ENCODE assay signal across 12 cellular contexts in genomic region chr1:19342077-19342775, GRCh38. TPM values are rescaled to one million over a fixed set of nuclear protein-coding genes. Genes with fewer than 3 reads are reported as not detected.
A peak's percentile ranks its signal among the peaks of the same experiment; 100 is the strongest.
DNase-seq lines count a peak whose midpoint lies in the region; ATAC-seq and TF ChIP-seq lines count a peak whose summit lies in the region.
"Had no signal": no experiment of that assay in that cellular context is flagged by ENCODE, and none has a peak within 500 bp of the region (broad histone marks: within the 10 kb centered on the region; RNA-seq: fewer than 3 reads in every experiment).

No MANE protein-coding gene starts in this region.

- CTCF ChIA-PET in MCF 10A (lab: Yijun Ruan, JAX): interaction anchor here (0.8 to 2.3 kb wide), 13 partner anchors 9 to 362 kb away, joined by 3 to 17 read pairs (median 4); no protein-coding TSS in a partner anchor

- BruUV-seq in MCF 10A (replicated peaks; lab: Mats Ljungman, UMichigan): no TSS peak

- no peak overlapping the region for H3K9ac ChIP-seq in endodermal cell (ENCODE audit: extremely low read depth, low read length, poor library complexity, severe bottlenecking)

- H3K27me3 ChIP-seq in breast epithelium: no peaks in the 10 kb centered on the region
- no peaks in the 10 kb centered on the region for H3K27me3 ChIP-seq in endodermal cell (ENCODE audit: control insufficient read depth, insufficient read depth, low read length, poor library complexity, severe bottlenecking)
- H3K27me3 ChIP-seq in right cardiac atrium (ENCODE audit: control insufficient read depth, insufficient read depth): no peaks in the 10 kb centered on the region
- no peaks in the 10 kb centered on the region for H3K27me3 ChIP-seq in uterus
- no peaks in the 10 kb centered on the region for H3K27me3 ChIP-seq in left lung
- H3K27me3 ChIP-seq: MG63, tibial artery had no signal

- H3K36me3 Mint-ChIP-seq in MCF 10A (ENCODE audit: insufficient read depth, unreplicated experiment): peaks cover 46% of the 10 kb centered on the region
- peaks cover 45% of the 10 kb centered on the region for H3K36me3 Mint-ChIP-seq in endodermal cell (ENCODE audit: low read depth)

- intact Hi-C loops in breast epithelium (cut with DNase I; ENCODE audit: low total_unique reads): loop anchor here (10.0 kb wide), 1 partner anchor 313 kb away; no protein-coding TSS in a partner anchor
- intact Hi-C loops in MCF 10A (cut with micrococcal nuclease): no loop called here
- intact Hi-C loops in right cardiac atrium (cut with DNase I): loop anchor here in 3 of 4 donors (5.0 to 10.0 kb wide), 2 partner anchors 310 to 313 kb away; no protein-coding TSS in a partner anchor
- intact Hi-C loops in uterus (cut with DNase I; ENCODE audit: low total_unique reads): loop anchor here (10.0 kb wide), 2 partner anchors 53 to 313 kb away; no protein-coding TSS in a partner anchor
- intact Hi-C loops in left lung (cut with DNase I): loop anchor here in 1 of 2 donors (10.0 kb wide), 1 partner anchor 313 kb away; no protein-coding TSS in a partner anchor
- intact Hi-C loops in left colon (cut with DNase I, micrococcal nuclease): loop anchor here in 1 of 2 donors (5.0 kb wide), 1 partner anchor 310 kb away; no protein-coding TSS in a partner anchor

- POLR2A ChIA-PET in MCF 10A (lab: Yijun Ruan, JAX): no interaction called here

- H3K4me3 Mint-ChIP-seq in MCF 10A (ENCODE audit: unreplicated experiment) (no peak overlapping the region), endodermal cell (no peak overlapping the region)
- H3K4me3 Mint-ChIP-seq: activated naive CD8-positive, alpha-beta T cell treated with anti-CD3 and anti-CD28 coated beads for 36 hours had no signal

- H3K27me3 Mint-ChIP-seq in MCF 10A (ENCODE audit: insufficient read depth, unreplicated experiment) (no peaks in the 10 kb centered on the region), endodermal cell (ENCODE audit: insufficient read depth) (no peaks in the 10 kb centered on the region)
- H3K27me3 Mint-ChIP-seq: activated naive CD8-positive, alpha-beta T cell treated with anti-CD3 and anti-CD28 coated beads for 36 hours had no signal

- 92 to 93% methylated on average over 9 to 28 of the region's 28 CpGs for WGBS in endodermal cell (ENCODE audit: insufficient coverage in 1 of 2, insufficient read length in 1 of 2), 2 experiments
- 77% methylated on average over 28 of the region's 28 CpGs for WGBS in right cardiac atrium

- ATAC-seq in right cardiac atrium: peak; percentile 28 to 39
- ATAC-seq in left lung: no peak
- ATAC-seq in left colon: no peak

- no peak for TF ChIP-seq POLR2A in breast epithelium (IDR thresholded peaks at IDR 0.05)
- TF ChIP-seq POLR2A in uterus (IDR thresholded peaks at IDR 0.05): no peak

- TF ChIP-seq CTCF in breast epithelium (IDR thresholded peaks at IDR 0.05): no peak
- no peak for TF ChIP-seq CTCF in MCF 10A (IDR thresholded peaks at IDR 0.05; ENCODE audit: unreplicated experiment)
- no peak for TF ChIP-seq CTCF in endodermal cell (conservative IDR thresholded peaks at IDR 0.05)
- no peak for TF ChIP-seq CTCF in uterus (IDR thresholded peaks at IDR 0.05)
- no peak for TF ChIP-seq CTCF in left lung (IDR thresholded peaks at IDR 0.05)

- H3K27ac ChIP-seq in breast epithelium (peak overlapping the region; percentile 33 to 58), endodermal cell (ENCODE audit: low read depth, low read length) (no peak overlapping the region), right cardiac atrium (ENCODE audit: low read length) (no peak overlapping the region), uterus (peak overlapping the region; percentile 53 to 54), left lung (no peak overlapping the region), caudate nucleus (ENCODE audit: low read depth, low read length) (no peak overlapping the region)

- H3K36me3 ChIP-seq in breast epithelium (no peaks in the 10 kb centered on the region), endodermal cell (ENCODE audit: control insufficient read depth, insufficient read depth, low read length) (peaks cover 62% of the 10 kb centered on the region), uterus (no peaks in the 10 kb centered on the region), left lung (peaks cover 0 to 87% of the 10 kb centered on the region in 2 donors)

- DNase-seq in breast epithelium (ENCODE audit: low spot score in 2 of 2) (no peak), MCF 10A (ENCODE audit: unreplicated experiment) (no peak), endodermal cell (no peak), right cardiac atrium (peak; percentile 46 to 78 (median 72)), uterus (peak in 1 of 2 donors; percentile 52), left lung (no peak), left colon (no peak), caudate nucleus (lab: John Stamatoyannopoulos, UW) (no peak)
- DNase-seq: NCI-H187 treated with DMSO at 0.1 percent for 48 hours had no signal

- H3K27ac Mint-ChIP-seq in MCF 10A (ENCODE audit: low read depth, unreplicated experiment) (no peak overlapping the region), endodermal cell (peak overlapping the region; percentile 86)

- H3K4me3 ChIP-seq in breast epithelium: no peak overlapping the region
- no peak overlapping the region for H3K4me3 ChIP-seq in endodermal cell (ENCODE audit: low read length)
- H3K4me3 ChIP-seq in right cardiac atrium (ENCODE audit: low read length): no peak overlapping the region
- H3K4me3 ChIP-seq in uterus: no peak overlapping the region
- H3K4me3 ChIP-seq in left lung: no peak overlapping the region
- H3K4me3 ChIP-seq: MG63, tibial artery had no signal

- H3K9me3 ChIP-seq in breast epithelium (no peaks in the 10 kb centered on the region), endodermal cell (ENCODE audit: control insufficient read depth, low read length) (no peaks in the 10 kb centered on the region), right cardiac atrium (ENCODE audit: control insufficient read depth, low read length) (no peaks in the 10 kb centered on the region), uterus (no peaks in the 10 kb centered on the region), left lung (no peaks in the 10 kb centered on the region)
- H3K9me3 ChIP-seq: MG63, tibial artery had no signal

- no peaks in the 10 kb centered on the region for H3K9me3 Mint-ChIP-seq in MCF 10A (ENCODE audit: unreplicated experiment)
- H3K9me3 Mint-ChIP-seq in endodermal cell: no peaks in the 10 kb centered on the region
- H3K9me3 Mint-ChIP-seq: activated naive CD8-positive, alpha-beta T cell treated with anti-CD3 and anti-CD28 coated beads for 36 hours had no signal

- H3K4me1 ChIP-seq in breast epithelium: peaks cover 4 to 6% of the 10 kb centered on the region in 2 donors
- H3K4me1 ChIP-seq in endodermal cell (ENCODE audit: control insufficient read depth, insufficient read depth, low read length): no peaks in the 10 kb centered on the region
- no peaks in the 10 kb centered on the region for H3K4me1 ChIP-seq in right cardiac atrium (ENCODE audit: control insufficient read depth, insufficient read depth, low read length)
- H3K4me1 ChIP-seq in uterus: peaks cover 0 to 5% of the 10 kb centered on the region in 2 donors
- peaks cover 0 to 9% of the 10 kb centered on the region in 2 donors for H3K4me1 ChIP-seq in left lung

- H3K4me1 Mint-ChIP-seq in MCF 10A (ENCODE audit: insufficient read depth, unreplicated experiment) (peaks cover 4% of the 10 kb centered on the region), endodermal cell (peaks cover 6% of the 10 kb centered on the region)

RNA-seq across cellular contexts. Expression of gene SLC66A1, which starts 30.1 kb away (rescaled TPM):
- total RNA-seq in breast epithelium (10 to 100 TPM in 2 of 3 donors, 1 to 10 TPM in 1; 6.2 to 13.9 (median 13.1) TPM), MCF 10A (2022) (16.2 and 20.2 TPM in 2 replicates), endodermal cell (10 to 100 TPM; 20.8 to 22.6 TPM), right cardiac atrium (1 to 10 TPM; 6.6 to 7.3 (median 7.2) TPM), uterus (10 to 100 TPM in 2 of 4 donors, 1 to 10 TPM in 1, under 1 TPM in 1; 0.88 to 18.1 (median 8.2) TPM), left lung (10 to 100 TPM; 16.4 to 21.1 TPM), left colon (10 to 100 TPM; 13.7 to 16.1 TPM)
- 20.0 TPM for polyA plus RNA-seq in endodermal cell (2013, experiment 1 of 2)
- 18.9 TPM for polyA plus RNA-seq in endodermal cell (2013, experiment 2 of 2)
- 9.2 TPM for polyA plus RNA-seq in right cardiac atrium

RNA-seq across cellular contexts. Expression of gene AKR7A2, which starts 30.3 kb away (rescaled TPM):
- total RNA-seq in breast epithelium (100 to 1,000 TPM in 1 of 3 donors, 10 to 100 TPM in 2; 65.9 to 116 (median 80.5) TPM), MCF 10A (2022) (26.7 and 28.7 TPM in 2 replicates), endodermal cell (10 to 100 TPM; 47.8 to 66.1 TPM), right cardiac atrium (10 to 100 TPM; 29.7 to 41.9 (median 40.0) TPM), uterus (100 to 1,000 TPM in 1 of 4 donors, 10 to 100 TPM in 2, 1 to 10 TPM in 1; 5.6 to 108 (median 33.6) TPM), left lung (10 to 100 TPM; 43.2 to 62.8 TPM), left colon (100 to 1,000 TPM in 1 of 2 donors, 10 to 100 TPM in 1; 98.7 to 104 TPM)
- polyA plus RNA-seq in endodermal cell (2013, experiment 1 of 2): 53.1 TPM
- polyA plus RNA-seq in endodermal cell (2013, experiment 2 of 2): 52.3 TPM
- polyA plus RNA-seq in right cardiac atrium: 25.9 TPM

RNA-seq across cellular contexts. Expression of gene AKR7A3, which starts 53.7 kb away (rescaled TPM):
- total RNA-seq in breast epithelium: 1 to 10 TPM; 1.4 to 7.9 (median 5.1) TPM
- 0.40 and 0.69 TPM in 2 replicates for total RNA-seq in MCF 10A (2022)
- total RNA-seq in endodermal cell: 1 to 10 TPM in 1 of 2 donors, under 1 TPM in 1; 0.92 to 2.0 TPM
- 0.85 TPM for polyA plus RNA-seq in endodermal cell (2013, experiment 1 of 2)
- polyA plus RNA-seq in endodermal cell (2013, experiment 2 of 2): 1.2 TPM
- under 1 TPM in 3 of 4 donors, not detected in 1; 0.17 to 0.26 (median 0.22) TPM for total RNA-seq in right cardiac atrium
- 0.20 TPM for polyA plus RNA-seq in right cardiac atrium
- total RNA-seq in uterus: 1 to 10 TPM in 2 of 4 donors, not detected in 2; 1.2 to 4.3 TPM
- total RNA-seq in left lung: under 1 TPM; 0.26 to 0.52 TPM
- 10 to 100 TPM; 92.5 to 94.3 TPM for total RNA-seq in left colon

Comparison
In these comparisons a context has a peak if more than half of its experiments do, and no peak if none do; other contexts are left out.
1. DNase-seq: peak in right cardiac atrium (3 of 3); none in breast epithelium (0 of 2), MCF 10A (single experiment), endodermal cell (single experiment), left lung (0 of 2), left colon (0 of 2) and caudate nucleus (0 of 61).
2. H3K27ac ChIP-seq: peak in breast epithelium (2 of 2) and uterus (2 of 2); none in endodermal cell (single experiment), right cardiac atrium (single experiment), left lung (0 of 2) and caudate nucleus (single experiment).
3. ATAC-seq: peak in right cardiac atrium (2 of 2); none in left lung (single experiment) and left colon (single experiment).
4. RNA of gene AKR7A3, which starts 53.7 kb away (total RNA-seq): 92.5 to 94.3 TPM in left colon; 1.4 to 7.9 TPM in breast epithelium, 0.92 to 2.0 TPM in endodermal cell, 1.2 to 4.3 TPM in uterus, 0.26 to 0.52 TPM in left lung, 0.40 to 0.69 TPM in MCF 10A and 0.17 to 0.26 TPM in right cardiac atrium; every median in the first group is over 10 times any median in the second.